Comparison of ENCODE assay signal across 1 cellular context in the genomic region with DNA sequence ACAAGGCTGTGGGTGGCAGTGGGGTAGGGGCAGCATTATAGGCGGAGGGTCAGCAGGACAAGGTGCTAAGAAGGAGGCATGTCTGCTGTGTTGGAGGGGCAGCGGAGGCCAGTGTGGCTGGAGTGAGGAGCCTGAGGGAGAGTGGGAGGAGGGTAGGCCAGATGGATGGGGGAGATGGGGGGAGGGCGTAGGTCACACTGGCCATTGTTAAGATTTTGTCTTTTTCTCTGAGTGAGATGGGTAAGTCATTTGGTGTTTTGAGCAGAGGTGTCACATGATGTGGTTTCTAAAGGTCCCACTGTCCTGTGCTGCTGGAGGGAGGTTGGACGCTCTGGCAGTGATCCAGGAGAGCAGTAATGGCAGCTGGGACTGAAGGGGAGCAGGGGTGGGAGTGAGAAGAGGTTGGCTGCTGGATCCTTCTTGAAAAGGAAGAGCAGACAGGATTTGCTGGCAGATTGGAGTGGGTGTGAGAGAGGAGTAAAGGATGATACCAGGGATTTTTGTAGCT.
TF ChIP-seq lines count a peak whose summit lies in the region.

No MANE protein-coding gene starts in this region.

TF ChIP-seq in WTC11, 78 proteins besides CTCF, POLR2A, EP300 and RAD21 (continued from another document):
- TF ChIP-seq, protein P1, sequence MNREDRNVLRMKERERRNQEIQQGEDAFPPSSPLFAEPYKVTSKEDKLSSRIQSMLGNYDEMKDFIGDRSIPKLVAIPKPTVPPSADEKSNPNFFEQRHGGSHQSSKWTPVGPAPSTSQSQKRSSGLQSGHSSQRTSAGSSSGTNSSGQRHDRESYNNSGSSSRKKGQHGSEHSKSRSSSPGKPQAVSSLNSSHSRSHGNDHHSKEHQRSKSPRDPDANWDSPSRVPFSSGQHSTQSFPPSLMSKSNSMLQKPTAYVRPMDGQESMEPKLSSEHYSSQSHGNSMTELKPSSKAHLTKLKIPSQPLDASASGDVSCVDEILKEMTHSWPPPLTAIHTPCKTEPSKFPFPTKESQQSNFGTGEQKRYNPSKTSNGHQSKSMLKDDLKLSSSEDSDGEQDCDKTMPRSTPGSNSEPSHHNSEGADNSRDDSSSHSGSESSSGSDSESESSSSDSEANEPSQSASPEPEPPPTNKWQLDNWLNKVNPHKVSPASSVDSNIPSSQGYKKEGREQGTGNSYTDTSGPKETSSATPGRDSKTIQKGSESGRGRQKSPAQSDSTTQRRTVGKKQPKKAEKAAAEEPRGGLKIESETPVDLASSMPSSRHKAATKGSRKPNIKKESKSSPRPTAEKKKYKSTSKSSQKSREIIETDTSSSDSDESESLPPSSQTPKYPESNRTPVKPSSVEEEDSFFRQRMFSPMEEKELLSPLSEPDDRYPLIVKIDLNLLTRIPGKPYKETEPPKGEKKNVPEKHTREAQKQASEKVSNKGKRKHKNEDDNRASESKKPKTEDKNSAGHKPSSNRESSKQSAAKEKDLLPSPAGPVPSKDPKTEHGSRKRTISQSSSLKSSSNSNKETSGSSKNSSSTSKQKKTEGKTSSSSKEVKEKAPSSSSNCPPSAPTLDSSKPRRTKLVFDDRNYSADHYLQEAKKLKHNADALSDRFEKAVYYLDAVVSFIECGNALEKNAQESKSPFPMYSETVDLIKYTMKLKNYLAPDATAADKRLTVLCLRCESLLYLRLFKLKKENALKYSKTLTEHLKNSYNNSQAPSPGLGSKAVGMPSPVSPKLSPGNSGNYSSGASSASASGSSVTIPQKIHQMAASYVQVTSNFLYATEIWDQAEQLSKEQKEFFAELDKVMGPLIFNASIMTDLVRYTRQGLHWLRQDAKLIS (CRISPR knock-in tag; IDR thresholded peaks at IDR 0.05; ENCODE audit: borderline replicate concordance), result no peak
- no peak for TF ChIP-seq SOX15 (CRISPR knock-in tag; IDR thresholded peaks at IDR 0.05)
- TF ChIP-seq ZNF317 (CRISPR knock-in tag; IDR thresholded peaks at IDR 0.05; ENCODE audit: borderline replicate concordance, low read depth), result no peak
- no peak for TF ChIP-seq TP53 (CRISPR knock-in tag; IDR thresholded peaks at IDR 0.05)
- TF ChIP-seq USF1 (CRISPR knock-in tag; IDR thresholded peaks at IDR 0.05), result no peak
- TF ChIP-seq NFYB (CRISPR knock-in tag; conservative IDR thresholded peaks at IDR 0.05; ENCODE audit: low read depth), result no peak
- no peak for TF ChIP-seq SMAD4 (CRISPR knock-in tag; IDR thresholded peaks at IDR 0.05)
- TF ChIP-seq FOXP4 (CRISPR knock-in tag; IDR thresholded peaks at IDR 0.05), result no peak
- TF ChIP-seq MYBL2 (CRISPR knock-in tag; IDR thresholded peaks at IDR 0.05), result no peak
- no peak for TF ChIP-seq SP1 (CRISPR knock-in tag; conservative IDR thresholded peaks at IDR 0.05)
TF ChIP-seq in WTC11: peak in this region for 0.
